1 cellular context compared by ENCODE assay signal in the genomic region with DNA sequence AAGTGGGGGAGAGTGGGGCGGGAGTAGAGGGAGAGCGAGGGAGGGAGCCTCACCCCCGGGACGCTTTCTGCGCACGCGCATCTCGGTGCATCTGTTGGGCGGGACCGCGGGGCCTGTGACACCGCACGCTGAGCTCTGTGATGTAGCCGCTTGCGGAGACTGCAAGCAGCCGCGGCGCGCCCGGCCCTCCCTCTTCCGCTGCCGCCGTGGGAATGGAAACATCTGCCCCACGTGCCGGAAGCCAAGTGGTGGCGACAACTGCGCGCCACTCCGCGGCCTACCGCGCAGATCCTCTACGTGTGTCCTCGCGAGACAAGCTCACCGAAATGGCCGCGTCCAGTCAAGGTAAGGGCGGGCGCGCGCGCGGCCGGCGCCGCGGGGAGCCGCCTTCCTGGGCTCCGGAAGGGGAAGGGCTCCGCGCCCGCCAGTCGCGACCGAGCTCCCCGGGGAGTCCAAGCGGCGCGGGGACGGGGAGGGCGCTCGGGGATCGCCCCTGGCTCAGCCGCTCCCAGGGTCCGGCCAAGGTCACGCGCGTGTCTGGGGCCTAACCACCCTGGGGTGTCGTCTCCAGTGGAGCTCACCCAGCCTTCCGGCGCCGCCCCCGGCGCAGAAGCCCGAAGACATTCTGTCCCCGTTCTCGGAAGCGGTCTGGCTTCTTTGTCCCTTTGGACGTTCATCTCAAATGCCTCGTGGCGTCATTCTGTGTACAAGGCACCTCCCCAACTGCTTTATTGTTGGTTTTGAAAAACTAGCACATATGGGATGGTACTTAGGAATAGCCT.
A peak's percentile ranks its signal among the peaks of the same experiment; 100 is the strongest.
TF ChIP-seq lines count a peak whose summit lies in the region.

A gene with protein sequence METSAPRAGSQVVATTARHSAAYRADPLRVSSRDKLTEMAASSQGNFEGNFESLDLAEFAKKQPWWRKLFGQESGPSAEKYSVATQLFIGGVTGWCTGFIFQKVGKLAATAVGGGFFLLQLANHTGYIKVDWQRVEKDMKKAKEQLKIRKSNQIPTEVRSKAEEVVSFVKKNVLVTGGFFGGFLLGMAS (plus strand): TSS at position 118 of the 782 bp plus-strand sequence. CDS start 95 bp downstream, at position 213.

TF ChIP-seq in K562, 482 proteins besides CTCF, POLR2A, EP300 and RAD21 (continued from another document and continues in another):
- TF ChIP-seq, protein P1, sequence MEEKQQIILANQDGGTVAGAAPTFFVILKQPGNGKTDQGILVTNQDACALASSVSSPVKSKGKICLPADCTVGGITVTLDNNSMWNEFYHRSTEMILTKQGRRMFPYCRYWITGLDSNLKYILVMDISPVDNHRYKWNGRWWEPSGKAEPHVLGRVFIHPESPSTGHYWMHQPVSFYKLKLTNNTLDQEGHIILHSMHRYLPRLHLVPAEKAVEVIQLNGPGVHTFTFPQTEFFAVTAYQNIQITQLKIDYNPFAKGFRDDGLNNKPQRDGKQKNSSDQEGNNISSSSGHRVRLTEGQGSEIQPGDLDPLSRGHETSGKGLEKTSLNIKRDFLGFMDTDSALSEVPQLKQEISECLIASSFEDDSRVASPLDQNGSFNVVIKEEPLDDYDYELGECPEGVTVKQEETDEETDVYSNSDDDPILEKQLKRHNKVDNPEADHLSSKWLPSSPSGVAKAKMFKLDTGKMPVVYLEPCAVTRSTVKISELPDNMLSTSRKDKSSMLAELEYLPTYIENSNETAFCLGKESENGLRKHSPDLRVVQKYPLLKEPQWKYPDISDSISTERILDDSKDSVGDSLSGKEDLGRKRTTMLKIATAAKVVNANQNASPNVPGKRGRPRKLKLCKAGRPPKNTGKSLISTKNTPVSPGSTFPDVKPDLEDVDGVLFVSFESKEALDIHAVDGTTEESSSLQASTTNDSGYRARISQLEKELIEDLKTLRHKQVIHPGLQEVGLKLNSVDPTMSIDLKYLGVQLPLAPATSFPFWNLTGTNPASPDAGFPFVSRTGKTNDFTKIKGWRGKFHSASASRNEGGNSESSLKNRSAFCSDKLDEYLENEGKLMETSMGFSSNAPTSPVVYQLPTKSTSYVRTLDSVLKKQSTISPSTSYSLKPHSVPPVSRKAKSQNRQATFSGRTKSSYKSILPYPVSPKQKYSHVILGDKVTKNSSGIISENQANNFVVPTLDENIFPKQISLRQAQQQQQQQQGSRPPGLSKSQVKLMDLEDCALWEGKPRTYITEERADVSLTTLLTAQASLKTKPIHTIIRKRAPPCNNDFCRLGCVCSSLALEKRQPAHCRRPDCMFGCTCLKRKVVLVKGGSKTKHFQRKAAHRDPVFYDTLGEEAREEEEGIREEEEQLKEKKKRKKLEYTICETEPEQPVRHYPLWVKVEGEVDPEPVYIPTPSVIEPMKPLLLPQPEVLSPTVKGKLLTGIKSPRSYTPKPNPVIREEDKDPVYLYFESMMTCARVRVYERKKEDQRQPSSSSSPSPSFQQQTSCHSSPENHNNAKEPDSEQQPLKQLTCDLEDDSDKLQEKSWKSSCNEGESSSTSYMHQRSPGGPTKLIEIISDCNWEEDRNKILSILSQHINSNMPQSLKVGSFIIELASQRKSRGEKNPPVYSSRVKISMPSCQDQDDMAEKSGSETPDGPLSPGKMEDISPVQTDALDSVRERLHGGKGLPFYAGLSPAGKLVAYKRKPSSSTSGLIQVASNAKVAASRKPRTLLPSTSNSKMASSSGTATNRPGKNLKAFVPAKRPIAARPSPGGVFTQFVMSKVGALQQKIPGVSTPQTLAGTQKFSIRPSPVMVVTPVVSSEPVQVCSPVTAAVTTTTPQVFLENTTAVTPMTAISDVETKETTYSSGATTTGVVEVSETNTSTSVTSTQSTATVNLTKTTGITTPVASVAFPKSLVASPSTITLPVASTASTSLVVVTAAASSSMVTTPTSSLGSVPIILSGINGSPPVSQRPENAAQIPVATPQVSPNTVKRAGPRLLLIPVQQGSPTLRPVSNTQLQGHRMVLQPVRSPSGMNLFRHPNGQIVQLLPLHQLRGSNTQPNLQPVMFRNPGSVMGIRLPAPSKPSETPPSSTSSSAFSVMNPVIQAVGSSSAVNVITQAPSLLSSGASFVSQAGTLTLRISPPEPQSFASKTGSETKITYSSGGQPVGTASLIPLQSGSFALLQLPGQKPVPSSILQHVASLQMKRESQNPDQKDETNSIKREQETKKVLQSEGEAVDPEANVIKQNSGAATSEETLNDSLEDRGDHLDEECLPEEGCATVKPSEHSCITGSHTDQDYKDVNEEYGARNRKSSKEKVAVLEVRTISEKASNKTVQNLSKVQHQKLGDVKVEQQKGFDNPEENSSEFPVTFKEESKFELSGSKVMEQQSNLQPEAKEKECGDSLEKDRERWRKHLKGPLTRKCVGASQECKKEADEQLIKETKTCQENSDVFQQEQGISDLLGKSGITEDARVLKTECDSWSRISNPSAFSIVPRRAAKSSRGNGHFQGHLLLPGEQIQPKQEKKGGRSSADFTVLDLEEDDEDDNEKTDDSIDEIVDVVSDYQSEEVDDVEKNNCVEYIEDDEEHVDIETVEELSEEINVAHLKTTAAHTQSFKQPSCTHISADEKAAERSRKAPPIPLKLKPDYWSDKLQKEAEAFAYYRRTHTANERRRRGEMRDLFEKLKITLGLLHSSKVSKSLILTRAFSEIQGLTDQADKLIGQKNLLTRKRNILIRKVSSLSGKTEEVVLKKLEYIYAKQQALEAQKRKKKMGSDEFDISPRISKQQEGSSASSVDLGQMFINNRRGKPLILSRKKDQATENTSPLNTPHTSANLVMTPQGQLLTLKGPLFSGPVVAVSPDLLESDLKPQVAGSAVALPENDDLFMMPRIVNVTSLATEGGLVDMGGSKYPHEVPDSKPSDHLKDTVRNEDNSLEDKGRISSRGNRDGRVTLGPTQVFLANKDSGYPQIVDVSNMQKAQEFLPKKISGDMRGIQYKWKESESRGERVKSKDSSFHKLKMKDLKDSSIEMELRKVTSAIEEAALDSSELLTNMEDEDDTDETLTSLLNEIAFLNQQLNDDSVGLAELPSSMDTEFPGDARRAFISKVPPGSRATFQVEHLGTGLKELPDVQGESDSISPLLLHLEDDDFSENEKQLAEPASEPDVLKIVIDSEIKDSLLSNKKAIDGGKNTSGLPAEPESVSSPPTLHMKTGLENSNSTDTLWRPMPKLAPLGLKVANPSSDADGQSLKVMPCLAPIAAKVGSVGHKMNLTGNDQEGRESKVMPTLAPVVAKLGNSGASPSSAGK (IDR thresholded peaks at IDR 0.05), result peak; percentile 83
- TF ChIP-seq GATAD2A (IDR thresholded peaks at IDR 0.05) (no peak), NFE2 (IDR thresholded peaks at IDR 0.05; ENCODE audit: low read depth) (no peak), ZNF707 (CRISPR knock-in tag; conservative IDR thresholded peaks at IDR 0.05) (no peak), KDM2B (CRISPR knock-in tag; IDR thresholded peaks at IDR 0.05) (no peak), TRIM24 (IDR thresholded peaks at IDR 0.05) (no peak), NFXL1 (CRISPR knock-in tag; IDR thresholded peaks at IDR 0.05) (no peak), TBL1XR1 (IDR thresholded peaks at IDR 0.05; ENCODE audit: low read length in 2 of 2) (peak in 1 of 2 experiments; percentile 50; a peak in 1 of 4 replicates), EP400 (IDR thresholded peaks at IDR 0.05) (peak; percentile 86), FOXK1 (CRISPR knock-in tag; IDR thresholded peaks at IDR 0.05; ENCODE audit: borderline replicate concordance) (no peak), XRCC4 (IDR thresholded peaks at IDR 0.05; ENCODE audit: extremely low read depth, insufficient read depth, insufficient read length) (no peak), BHLHE40 (IDR thresholded peaks at IDR 0.05; ENCODE audit: low read length) (peak; percentile 84), SMAD1 (IDR thresholded peaks at IDR 0.05; ENCODE audit: low read depth, low read length, partially characterized antibody) (no peak), NR1H2 (CRISPR knock-in tag; IDR thresholded peaks at IDR 0.05) (no peak), GABPA (tag; conservative IDR thresholded peaks at IDR 0.05; ENCODE audit: low read depth) (peak; percentile 91), PHTF2 (CRISPR knock-in tag; IDR thresholded peaks at IDR 0.05) (no peak), ZC3H11A (IDR thresholded peaks at IDR 0.05; ENCODE audit: low read depth, low read length) (no peak), TOE1 (IDR thresholded peaks at IDR 0.05; ENCODE audit: borderline replicate concordance) (no peak), TOE1 (CRISPR knock-in tag; IDR thresholded peaks at IDR 0.05; ENCODE audit: borderline replicate concordance, low read depth) (0 out of 2 replicates have a peak, but pooled peaks have one; percentile 38), SNRNP70 (optimal IDR thresholded peaks at IDR 0.05; ENCODE audit: low read depth, low read length) (no peak), ZBTB17 (CRISPR knock-in tag; IDR thresholded peaks at IDR 0.05) (no peak), ZBED1 (IDR thresholded peaks at IDR 0.05) (peak; percentile 95), SAFB (IDR thresholded peaks at IDR 0.05; ENCODE audit: borderline replicate concordance, low read depth, low read length) (peak; percentile 94), BRF1 (IDR thresholded peaks at IDR 0.05; ENCODE audit: borderline replicate concordance, extremely low read depth, insufficient read length) (no peak), KDM1A (IDR thresholded peaks at IDR 0.05) (no peak), ZNF77 (CRISPR knock-in tag; IDR thresholded peaks at IDR 0.05) (no peak), HDAC1 (IDR thresholded peaks at IDR 0.05) (peak in 1 of 2 experiments; percentile 73; a peak in 2 of 4 replicates), OTX1 (CRISPR knock-in tag; IDR thresholded peaks at IDR 0.05) (no peak)
- TF ChIP-seq, protein P2, sequence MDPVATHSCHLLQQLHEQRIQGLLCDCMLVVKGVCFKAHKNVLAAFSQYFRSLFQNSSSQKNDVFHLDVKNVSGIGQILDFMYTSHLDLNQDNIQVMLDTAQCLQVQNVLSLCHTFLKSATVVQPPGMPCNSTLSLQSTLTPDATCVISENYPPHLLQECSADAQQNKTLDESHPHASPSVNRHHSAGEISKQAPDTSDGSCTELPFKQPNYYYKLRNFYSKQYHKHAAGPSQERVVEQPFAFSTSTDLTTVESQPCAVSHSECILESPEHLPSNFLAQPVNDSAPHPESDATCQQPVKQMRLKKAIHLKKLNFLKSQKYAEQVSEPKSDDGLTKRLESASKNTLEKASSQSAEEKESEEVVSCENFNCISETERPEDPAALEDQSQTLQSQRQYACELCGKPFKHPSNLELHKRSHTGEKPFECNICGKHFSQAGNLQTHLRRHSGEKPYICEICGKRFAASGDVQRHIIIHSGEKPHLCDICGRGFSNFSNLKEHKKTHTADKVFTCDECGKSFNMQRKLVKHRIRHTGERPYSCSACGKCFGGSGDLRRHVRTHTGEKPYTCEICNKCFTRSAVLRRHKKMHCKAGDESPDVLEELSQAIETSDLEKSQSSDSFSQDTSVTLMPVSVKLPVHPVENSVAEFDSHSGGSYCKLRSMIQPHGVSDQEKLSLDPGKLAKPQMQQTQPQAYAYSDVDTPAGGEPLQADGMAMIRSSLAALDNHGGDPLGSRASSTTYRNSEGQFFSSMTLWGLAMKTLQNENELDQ (CRISPR knock-in tag; IDR thresholded peaks at IDR 0.05; ENCODE audit: borderline replicate concordance), result no peak
- TF ChIP-seq, protein P3, sequence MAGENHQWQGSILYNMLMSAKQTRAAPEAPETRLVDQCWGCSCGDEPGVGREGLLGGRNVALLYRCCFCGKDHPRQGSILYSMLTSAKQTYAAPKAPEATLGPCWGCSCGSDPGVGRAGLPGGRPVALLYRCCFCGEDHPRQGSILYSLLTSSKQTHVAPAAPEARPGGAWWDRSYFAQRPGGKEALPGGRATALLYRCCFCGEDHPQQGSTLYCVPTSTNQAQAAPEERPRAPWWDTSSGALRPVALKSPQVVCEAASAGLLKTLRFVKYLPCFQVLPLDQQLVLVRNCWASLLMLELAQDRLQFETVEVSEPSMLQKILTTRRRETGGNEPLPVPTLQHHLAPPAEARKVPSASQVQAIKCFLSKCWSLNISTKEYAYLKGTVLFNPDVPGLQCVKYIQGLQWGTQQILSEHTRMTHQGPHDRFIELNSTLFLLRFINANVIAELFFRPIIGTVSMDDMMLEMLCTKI (IDR thresholded peaks at IDR 0.05; ENCODE audit: partially characterized antibody), result no peak
- TF ChIP-seq, protein P4, sequence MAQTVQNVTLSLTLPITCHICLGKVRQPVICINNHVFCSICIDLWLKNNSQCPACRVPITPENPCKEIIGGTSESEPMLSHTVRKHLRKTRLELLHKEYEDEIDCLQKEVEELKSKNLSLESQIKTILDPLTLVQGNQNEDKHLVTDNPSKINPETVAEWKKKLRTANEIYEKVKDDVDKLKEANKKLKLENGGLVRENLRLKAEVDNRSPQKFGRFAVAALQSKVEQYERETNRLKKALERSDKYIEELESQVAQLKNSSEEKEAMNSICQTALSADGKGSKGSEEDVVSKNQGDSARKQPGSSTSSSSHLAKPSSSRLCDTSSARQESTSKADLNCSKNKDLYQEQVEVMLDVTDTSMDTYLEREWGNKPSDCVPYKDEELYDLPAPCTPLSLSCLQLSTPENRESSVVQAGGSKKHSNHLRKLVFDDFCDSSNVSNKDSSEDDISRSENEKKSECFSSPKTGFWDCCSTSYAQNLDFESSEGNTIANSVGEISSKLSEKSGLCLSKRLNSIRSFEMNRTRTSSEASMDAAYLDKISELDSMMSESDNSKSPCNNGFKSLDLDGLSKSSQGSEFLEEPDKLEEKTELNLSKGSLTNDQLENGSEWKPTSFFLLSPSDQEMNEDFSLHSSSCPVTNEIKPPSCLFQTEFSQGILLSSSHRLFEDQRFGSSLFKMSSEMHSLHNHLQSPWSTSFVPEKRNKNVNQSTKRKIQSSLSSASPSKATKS (CRISPR knock-in tag; IDR thresholded peaks at IDR 0.05), result no peak
- TF ChIP-seq, protein P5, sequence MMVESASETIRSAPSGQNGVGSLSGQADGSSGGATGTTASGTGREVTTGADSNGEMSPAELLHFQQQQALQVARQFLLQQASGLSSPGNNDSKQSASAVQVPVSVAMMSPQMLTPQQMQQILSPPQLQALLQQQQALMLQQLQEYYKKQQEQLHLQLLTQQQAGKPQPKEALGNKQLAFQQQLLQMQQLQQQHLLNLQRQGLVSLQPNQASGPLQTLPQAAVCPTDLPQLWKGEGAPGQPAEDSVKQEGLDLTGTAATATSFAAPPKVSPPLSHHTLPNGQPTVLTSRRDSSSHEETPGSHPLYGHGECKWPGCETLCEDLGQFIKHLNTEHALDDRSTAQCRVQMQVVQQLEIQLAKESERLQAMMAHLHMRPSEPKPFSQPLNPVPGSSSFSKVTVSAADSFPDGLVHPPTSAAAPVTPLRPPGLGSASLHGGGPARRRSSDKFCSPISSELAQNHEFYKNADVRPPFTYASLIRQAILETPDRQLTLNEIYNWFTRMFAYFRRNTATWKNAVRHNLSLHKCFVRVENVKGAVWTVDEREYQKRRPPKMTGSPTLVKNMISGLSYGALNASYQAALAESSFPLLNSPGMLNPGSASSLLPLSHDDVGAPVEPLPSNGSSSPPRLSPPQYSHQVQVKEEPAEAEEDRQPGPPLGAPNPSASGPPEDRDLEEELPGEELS (CRISPR knock-in tag; IDR thresholded peaks at IDR 0.05; ENCODE audit: borderline replicate concordance), result no peak
- TF ChIP-seq, protein P6, sequence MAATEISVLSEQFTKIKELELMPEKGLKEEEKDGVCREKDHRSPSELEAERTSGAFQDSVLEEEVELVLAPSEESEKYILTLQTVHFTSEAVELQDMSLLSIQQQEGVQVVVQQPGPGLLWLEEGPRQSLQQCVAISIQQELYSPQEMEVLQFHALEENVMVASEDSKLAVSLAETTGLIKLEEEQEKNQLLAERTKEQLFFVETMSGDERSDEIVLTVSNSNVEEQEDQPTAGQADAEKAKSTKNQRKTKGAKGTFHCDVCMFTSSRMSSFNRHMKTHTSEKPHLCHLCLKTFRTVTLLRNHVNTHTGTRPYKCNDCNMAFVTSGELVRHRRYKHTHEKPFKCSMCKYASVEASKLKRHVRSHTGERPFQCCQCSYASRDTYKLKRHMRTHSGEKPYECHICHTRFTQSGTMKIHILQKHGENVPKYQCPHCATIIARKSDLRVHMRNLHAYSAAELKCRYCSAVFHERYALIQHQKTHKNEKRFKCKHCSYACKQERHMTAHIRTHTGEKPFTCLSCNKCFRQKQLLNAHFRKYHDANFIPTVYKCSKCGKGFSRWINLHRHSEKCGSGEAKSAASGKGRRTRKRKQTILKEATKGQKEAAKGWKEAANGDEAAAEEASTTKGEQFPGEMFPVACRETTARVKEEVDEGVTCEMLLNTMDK (IDR thresholded peaks at IDR 0.05; ENCODE audit: borderline replicate concordance, insufficient read depth, low read depth, low read length, poor library complexity, severe bottlenecking), result no peak
